ENCODE assay signal across 1 cellular context in the genomic region with DNA sequence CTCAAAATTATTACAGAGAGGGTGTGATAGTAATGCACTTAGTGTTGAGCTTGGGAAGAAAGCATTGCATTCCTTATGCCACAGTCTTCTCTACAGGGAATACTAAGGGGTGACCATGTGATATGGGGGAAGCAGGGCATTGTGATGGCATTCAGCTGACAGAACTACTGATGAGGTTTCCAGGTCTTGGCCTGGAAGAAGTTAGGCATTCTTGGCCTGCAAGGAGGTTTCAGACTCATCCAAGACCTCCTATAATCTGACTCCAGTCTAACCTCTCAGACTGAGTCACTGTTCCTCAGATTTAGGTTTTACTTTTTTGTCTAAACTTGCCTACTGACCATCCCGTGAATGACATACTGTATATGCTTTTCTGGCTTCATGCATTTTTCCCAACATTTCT.
TF ChIP-seq lines count a peak whose summit lies in the region.

No MANE protein-coding gene starts in this region.

TF ChIP-seq in GM23338, 12 proteins besides CTCF, POLR2A, EP300 and RAD21 (continued from another document):
- TF ChIP-seq, protein P1, sequence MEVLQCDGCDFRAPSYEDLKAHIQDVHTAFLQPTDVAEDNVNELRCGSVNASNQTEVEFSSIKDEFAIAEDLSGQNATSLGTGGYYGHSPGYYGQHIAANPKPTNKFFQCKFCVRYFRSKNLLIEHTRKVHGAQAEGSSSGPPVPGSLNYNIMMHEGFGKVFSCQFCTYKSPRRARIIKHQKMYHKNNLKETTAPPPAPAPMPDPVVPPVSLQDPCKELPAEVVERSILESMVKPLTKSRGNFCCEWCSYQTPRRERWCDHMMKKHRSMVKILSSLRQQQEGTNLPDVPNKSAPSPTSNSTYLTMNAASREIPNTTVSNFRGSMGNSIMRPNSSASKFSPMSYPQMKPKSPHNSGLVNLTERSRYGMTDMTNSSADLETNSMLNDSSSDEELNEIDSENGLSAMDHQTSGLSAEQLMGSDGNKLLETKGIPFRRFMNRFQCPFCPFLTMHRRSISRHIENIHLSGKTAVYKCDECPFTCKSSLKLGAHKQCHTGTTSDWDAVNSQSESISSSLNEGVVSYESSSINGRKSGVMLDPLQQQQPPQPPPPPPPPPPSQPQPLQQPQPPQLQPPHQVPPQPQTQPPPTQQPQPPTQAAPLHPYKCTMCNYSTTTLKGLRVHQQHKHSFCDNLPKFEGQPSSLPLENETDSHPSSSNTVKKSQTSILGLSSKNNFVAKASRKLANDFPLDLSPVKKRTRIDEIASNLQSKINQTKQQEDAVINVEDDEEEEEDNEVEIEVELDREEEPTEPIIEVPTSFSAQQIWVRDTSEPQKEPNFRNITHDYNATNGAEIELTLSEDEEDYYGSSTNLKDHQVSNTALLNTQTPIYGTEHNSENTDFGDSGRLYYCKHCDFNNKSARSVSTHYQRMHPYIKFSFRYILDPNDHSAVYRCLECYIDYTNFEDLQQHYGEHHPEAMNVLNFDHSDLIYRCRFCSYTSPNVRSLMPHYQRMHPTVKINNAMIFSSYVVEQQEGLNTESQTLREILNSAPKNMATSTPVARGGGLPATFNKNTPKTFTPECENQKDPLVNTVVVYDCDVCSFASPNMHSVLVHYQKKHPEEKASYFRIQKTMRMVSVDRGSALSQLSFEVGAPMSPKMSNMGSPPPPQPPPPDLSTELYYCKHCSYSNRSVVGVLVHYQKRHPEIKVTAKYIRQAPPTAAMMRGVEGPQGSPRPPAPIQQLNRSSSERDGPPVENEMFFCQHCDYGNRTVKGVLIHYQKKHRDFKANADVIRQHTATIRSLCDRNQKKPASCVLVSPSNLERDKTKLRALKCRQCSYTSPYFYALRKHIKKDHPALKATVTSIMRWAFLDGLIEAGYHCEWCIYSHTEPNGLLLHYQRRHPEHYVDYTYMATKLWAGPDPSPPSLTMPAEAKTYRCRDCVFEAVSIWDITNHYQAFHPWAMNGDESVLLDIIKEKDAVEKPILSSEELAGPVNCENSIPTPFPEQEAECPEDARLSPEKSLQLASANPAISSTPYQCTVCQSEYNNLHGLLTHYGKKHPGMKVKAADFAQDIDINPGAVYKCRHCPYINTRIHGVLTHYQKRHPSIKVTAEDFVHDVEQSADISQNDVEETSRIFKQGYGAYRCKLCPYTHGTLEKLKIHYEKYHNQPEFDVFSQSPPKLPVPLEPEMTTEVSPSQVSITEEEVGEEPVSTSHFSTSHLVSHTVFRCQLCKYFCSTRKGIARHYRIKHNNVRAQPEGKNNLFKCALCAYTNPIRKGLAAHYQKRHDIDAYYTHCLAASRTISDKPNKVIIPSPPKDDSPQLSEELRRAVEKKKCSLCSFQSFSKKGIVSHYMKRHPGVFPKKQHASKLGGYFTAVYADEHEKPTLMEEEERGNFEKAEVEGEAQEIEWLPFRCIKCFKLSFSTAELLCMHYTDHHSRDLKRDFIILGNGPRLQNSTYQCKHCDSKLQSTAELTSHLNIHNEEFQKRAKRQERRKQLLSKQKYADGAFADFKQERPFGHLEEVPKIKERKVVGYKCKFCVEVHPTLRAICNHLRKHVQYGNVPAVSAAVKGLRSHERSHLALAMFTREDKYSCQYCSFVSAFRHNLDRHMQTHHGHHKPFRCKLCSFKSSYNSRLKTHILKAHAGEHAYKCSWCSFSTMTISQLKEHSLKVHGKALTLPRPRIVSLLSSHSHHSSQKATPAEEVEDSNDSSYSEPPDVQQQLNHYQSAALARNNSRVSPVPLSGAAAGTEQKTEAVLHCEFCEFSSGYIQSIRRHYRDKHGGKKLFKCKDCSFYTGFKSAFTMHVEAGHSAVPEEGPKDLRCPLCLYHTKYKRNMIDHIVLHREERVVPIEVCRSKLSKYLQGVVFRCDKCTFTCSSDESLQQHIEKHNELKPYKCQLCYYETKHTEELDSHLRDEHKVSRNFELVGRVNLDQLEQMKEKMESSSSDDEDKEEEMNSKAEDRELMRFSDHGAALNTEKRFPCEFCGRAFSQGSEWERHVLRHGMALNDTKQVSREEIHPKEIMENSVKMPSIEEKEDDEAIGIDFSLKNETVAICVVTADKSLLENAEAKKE (CRISPR knock-in tag; IDR thresholded peaks at IDR 0.05) = no peak
- no peak for TF ChIP-seq EZH2phosphoT487 (IDR thresholded peaks at IDR 0.05; ENCODE audit: unreplicated experiment)
- TF ChIP-seq, protein P2, sequence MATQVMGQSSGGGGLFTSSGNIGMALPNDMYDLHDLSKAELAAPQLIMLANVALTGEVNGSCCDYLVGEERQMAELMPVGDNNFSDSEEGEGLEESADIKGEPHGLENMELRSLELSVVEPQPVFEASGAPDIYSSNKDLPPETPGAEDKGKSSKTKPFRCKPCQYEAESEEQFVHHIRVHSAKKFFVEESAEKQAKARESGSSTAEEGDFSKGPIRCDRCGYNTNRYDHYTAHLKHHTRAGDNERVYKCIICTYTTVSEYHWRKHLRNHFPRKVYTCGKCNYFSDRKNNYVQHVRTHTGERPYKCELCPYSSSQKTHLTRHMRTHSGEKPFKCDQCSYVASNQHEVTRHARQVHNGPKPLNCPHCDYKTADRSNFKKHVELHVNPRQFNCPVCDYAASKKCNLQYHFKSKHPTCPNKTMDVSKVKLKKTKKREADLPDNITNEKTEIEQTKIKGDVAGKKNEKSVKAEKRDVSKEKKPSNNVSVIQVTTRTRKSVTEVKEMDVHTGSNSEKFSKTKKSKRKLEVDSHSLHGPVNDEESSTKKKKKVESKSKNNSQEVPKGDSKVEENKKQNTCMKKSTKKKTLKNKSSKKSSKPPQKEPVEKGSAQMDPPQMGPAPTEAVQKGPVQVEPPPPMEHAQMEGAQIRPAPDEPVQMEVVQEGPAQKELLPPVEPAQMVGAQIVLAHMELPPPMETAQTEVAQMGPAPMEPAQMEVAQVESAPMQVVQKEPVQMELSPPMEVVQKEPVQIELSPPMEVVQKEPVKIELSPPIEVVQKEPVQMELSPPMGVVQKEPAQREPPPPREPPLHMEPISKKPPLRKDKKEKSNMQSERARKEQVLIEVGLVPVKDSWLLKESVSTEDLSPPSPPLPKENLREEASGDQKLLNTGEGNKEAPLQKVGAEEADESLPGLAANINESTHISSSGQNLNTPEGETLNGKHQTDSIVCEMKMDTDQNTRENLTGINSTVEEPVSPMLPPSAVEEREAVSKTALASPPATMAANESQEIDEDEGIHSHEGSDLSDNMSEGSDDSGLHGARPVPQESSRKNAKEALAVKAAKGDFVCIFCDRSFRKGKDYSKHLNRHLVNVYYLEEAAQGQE (IDR thresholded peaks at IDR 0.05; ENCODE audit: unreplicated experiment) = no peak
- TF ChIP-seq, protein P3, sequence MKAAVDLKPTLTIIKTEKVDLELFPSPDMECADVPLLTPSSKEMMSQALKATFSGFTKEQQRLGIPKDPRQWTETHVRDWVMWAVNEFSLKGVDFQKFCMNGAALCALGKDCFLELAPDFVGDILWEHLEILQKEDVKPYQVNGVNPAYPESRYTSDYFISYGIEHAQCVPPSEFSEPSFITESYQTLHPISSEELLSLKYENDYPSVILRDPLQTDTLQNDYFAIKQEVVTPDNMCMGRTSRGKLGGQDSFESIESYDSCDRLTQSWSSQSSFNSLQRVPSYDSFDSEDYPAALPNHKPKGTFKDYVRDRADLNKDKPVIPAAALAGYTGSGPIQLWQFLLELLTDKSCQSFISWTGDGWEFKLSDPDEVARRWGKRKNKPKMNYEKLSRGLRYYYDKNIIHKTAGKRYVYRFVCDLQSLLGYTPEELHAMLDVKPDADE (IDR thresholded peaks at IDR 0.05) = no peak
- no peak for TF ChIP-seq EZH2 (IDR thresholded peaks at IDR 0.05; ENCODE audit: low read depth, unreplicated experiment)
- TF ChIP-seq STAT1 (IDR thresholded peaks at IDR 0.05; ENCODE audit: unreplicated experiment) = no peak
